In genomic region chr2:170481201-170481600, GRCh38 we compare ENCODE assay signal across 14 cellular contexts.
A peak's percentile ranks its signal among the peaks of the same experiment; 100 is the strongest.
DNase-seq lines count a peak whose midpoint lies in the region; ATAC-seq and TF ChIP-seq lines count a peak whose summit lies in the region.
"Had no signal": no experiment of that assay in that cellular context is flagged by ENCODE, and none has a peak within 500 bp of the region (broad histone marks: within the 10 kb centered on the region; RNA-seq: fewer than 3 reads in every experiment).

No MANE protein-coding gene starts in this region.

- H3K36me3 ChIP-seq in naive thymus-derived CD4-positive, alpha-beta T cell (ENCODE audit: control insufficient read depth in 2 of 3, insufficient read depth in 3 of 3, low read length in 3 of 3), result no peaks in the 10 kb centered on the region

- intact Hi-C loops in naive thymus-derived CD4-positive, alpha-beta T cell (cut with micrococcal nuclease), result loop anchor here in 1 of 2 donors (10.0 kb wide), 1 partner anchor 234 kb away; the partner anchor contains the start of gene SP5

- H3K27ac Mint-ChIP-seq in stimulated activated naive B cell treated with anti-CD40 and anti-IgM and Interleukin-4, amounts not matched to agents 10 μg/mL and 1 μg/mL and 100 μg/mL, for 72 hours, result no peak overlapping the region
- H3K27ac Mint-ChIP-seq in naive thymus-derived CD4-positive, alpha-beta T cell, result no peak overlapping the region
- H3K27ac Mint-ChIP-seq: B cell; CD4-positive, alpha-beta T cell; HFFc6 had no signal

- POLR2A ChIA-PET in naive thymus-derived CD4-positive, alpha-beta T cell (lab: Charles Lee), result no interaction called here

- H3K4me3 Mint-ChIP-seq in stimulated activated naive B cell treated with anti-CD40 and anti-IgM and Interleukin-4, amounts not matched to agents 10 μg/mL and 1 μg/mL and 100 μg/mL, for 72 hours, result no peak overlapping the region
- H3K4me3 Mint-ChIP-seq in naive thymus-derived CD4-positive, alpha-beta T cell, result no peak overlapping the region
- H3K4me3 Mint-ChIP-seq: B cell; CD4-positive, alpha-beta T cell; HFFc6 had no signal

- H3K36me3 Mint-ChIP-seq in stimulated activated naive B cell treated with anti-CD40 and anti-IgM and Interleukin-4, amounts not matched to agents 10 μg/mL and 1 μg/mL and 100 μg/mL, for 72 hours, result no peaks in the 10 kb centered on the region
- peaks cover 0 to 5% (median 0%) of the 10 kb centered on the region in 5 donors for H3K36me3 Mint-ChIP-seq in naive thymus-derived CD4-positive, alpha-beta T cell

- no peaks in the 10 kb centered on the region for H3K4me1 Mint-ChIP-seq in stimulated activated naive B cell treated with anti-CD40 and anti-IgM and Interleukin-4, amounts not matched to agents 10 μg/mL and 1 μg/mL and 100 μg/mL, for 72 hours
- H3K4me1 Mint-ChIP-seq in naive thymus-derived CD4-positive, alpha-beta T cell, result peaks cover 0 to 2% (median 0%) of the 10 kb centered on the region in 7 donors
- H3K4me1 Mint-ChIP-seq: B cell had no signal

- CTCF ChIA-PET in naive thymus-derived CD4-positive, alpha-beta T cell (lab: Charles Lee), result interaction anchor here (0.6 kb wide), 1 partner anchor 116 kb away, joined by 3 read pairs; no protein-coding TSS in a partner anchor

- TF ChIP-seq EP300 in Ishikawa (IDR thresholded peaks at IDR 0.05; ENCODE audit: borderline replicate concordance), result no peak

- no peaks in the 10 kb centered on the region for H3K27me3 ChIP-seq in naive thymus-derived CD4-positive, alpha-beta T cell (ENCODE audit: control insufficient read depth in 2 of 2, insufficient read depth in 2 of 2, low read length in 2 of 2)

- no peak for TF ChIP-seq RAD21 in Ishikawa (IDR thresholded peaks at IDR 0.05; ENCODE audit: low read depth)

- peak; percentile 9 for DNase-seq in GM12865 (ENCODE audit: low read depth)
- peak; percentile 7 for DNase-seq in glomerular visceral epithelial cell (ENCODE audit: extremely low spot score)
- no peak for DNase-seq in stimulated activated naive B cell treated with anti-CD40 and anti-IgM and Interleukin-4, amounts not matched to agents 10 μg/mL and 1 μg/mL and 100 μg/mL, for 72 hours
- no peak for DNase-seq in stimulated activated CD4-positive, alpha-beta T cell treated with anti-CD3 and anti-CD28 coated beads, Interleukin-2, amount 100 ng/mL, for 24 hours
- no peak for DNase-seq in naive thymus-derived CD4-positive, alpha-beta T cell
- DNase-seq: C1 segment of cervical spinal cord; Calu3; CD4-positive, alpha-beta T cell; DMS 273 treated with DMSO at 0.1 percent for 48 hours; HCEC 1CT; HFFc6 had no signal

- peaks cover 4 to 19% of the 10 kb centered on the region in 2 donors for H3K27me3 Mint-ChIP-seq in stimulated activated naive B cell treated with anti-CD40 and anti-IgM and Interleukin-4, amounts not matched to agents 10 μg/mL and 1 μg/mL and 100 μg/mL, for 72 hours
- H3K27me3 Mint-ChIP-seq in naive thymus-derived CD4-positive, alpha-beta T cell, result peaks cover 0 to 10% (median 8%) of the 10 kb centered on the region in 5 donors

- no peak overlapping the region for H3K27ac ChIP-seq in naive thymus-derived CD4-positive, alpha-beta T cell (ENCODE audit: low read depth, low read length)

- no peaks in the 10 kb centered on the region for H3K9me3 ChIP-seq in naive thymus-derived CD4-positive, alpha-beta T cell (ENCODE audit: control insufficient read depth in 2 of 3, low read length in 3 of 3)

- peak; percentile 23 to 44 for ATAC-seq in stimulated activated naive B cell treated with anti-CD40 and anti-IgM and Interleukin-4, amounts not matched to agents 10 μg/mL and 1 μg/mL and 100 μg/mL, for 72 hours (replicated peaks)
- ATAC-seq in naive thymus-derived CD4-positive, alpha-beta T cell, result no peak
- ATAC-seq in GM19463 (IDR thresholded peaks at IDR 0.05; ENCODE audit: unreplicated experiment), result no peak

- no peak overlapping the region for H3K4me3 ChIP-seq in GM12865 (ENCODE audit: low read depth, low read length)
- no peak overlapping the region for H3K4me3 ChIP-seq in naive thymus-derived CD4-positive, alpha-beta T cell (ENCODE audit: low read length)

- TF ChIP-seq CTCF in GM12865 (IDR thresholded peaks at IDR 0.05; ENCODE audit: insufficient read depth, low read depth, low read length, missing control alignments), result no peak

- H3K9me3 Mint-ChIP-seq in stimulated activated naive B cell treated with anti-CD40 and anti-IgM and Interleukin-4, amounts not matched to agents 10 μg/mL and 1 μg/mL and 100 μg/mL, for 72 hours, result no peaks in the 10 kb centered on the region
- no peaks in the 10 kb centered on the region for H3K9me3 Mint-ChIP-seq in naive thymus-derived CD4-positive, alpha-beta T cell
- H3K9me3 Mint-ChIP-seq: CD4-positive, alpha-beta T cell had no signal

- H3K4me1 ChIP-seq in naive thymus-derived CD4-positive, alpha-beta T cell (ENCODE audit: control insufficient read depth in 2 of 2, insufficient read depth in 2 of 2, low read length in 2 of 2), result no peaks in the 10 kb centered on the region

TF ChIP-seq in Ishikawa, 13 proteins besides CTCF, POLR2A, EP300 and RAD21:
- TF ChIP-seq MAX (IDR thresholded peaks at IDR 0.05), result 0 out of 2 replicates have a peak, but pooled peaks have one; percentile 14
- TF ChIP-seq NFIC (IDR thresholded peaks at IDR 0.05), result peak; percentile 50
- peak; percentile 22 for TF ChIP-seq TEAD4 (IDR thresholded peaks at IDR 0.05)
- no peak for TF ChIP-seq TCF12 (IDR thresholded peaks at IDR 0.05; ENCODE audit: low read depth)
- TF ChIP-seq FOXM1 (IDR thresholded peaks at IDR 0.05; ENCODE audit: borderline replicate concordance, low read depth), result no peak

Comparison
In these comparisons a context has a peak if more than half of its experiments do, and no peak if none do; other contexts are left out.
1. DNase-seq: peak in GM12865 (single experiment) and glomerular visceral epithelial cell (single experiment); none in stimulated activated naive B cell treated with anti-CD40 and anti-IgM and Interleukin-4, amounts not matched to agents 10 μg/mL and 1 μg/mL and 100 μg/mL, for 72 hours (single experiment), stimulated activated CD4-positive, alpha-beta T cell treated with anti-CD3 and anti-CD28 coated beads, Interleukin-2, amount 100 ng/mL, for 24 hours (0 of 2) and naive thymus-derived CD4-positive, alpha-beta T cell (0 of 9).
2. ATAC-seq: peak in stimulated activated naive B cell treated with anti-CD40 and anti-IgM and Interleukin-4, amounts not matched to agents 10 μg/mL and 1 μg/mL and 100 μg/mL, for 72 hours (2 of 2); none in naive thymus-derived CD4-positive, alpha-beta T cell (single experiment) and GM19463 (single experiment).